17 cellular contexts compared by ENCODE assay signal in genomic region chr6:117728626-117729025, GRCh38.
"Had no signal": no experiment of that assay in that cellular context is flagged by ENCODE, and none has a peak within 500 bp of the region (broad histone marks: within the 10 kb centered on the region; RNA-seq: fewer than 3 reads in every experiment).

No MANE protein-coding gene starts in this region.

- DNase-seq: kidney glomerular epithelial cell; left colon; left lung; mesendoderm; naive B cell; natural killer cell; nephron progenitor cell; ovary; right lobe of liver; stimulated activated CD4-positive, alpha-beta T cell treated with anti-CD3 and anti-CD28 coated beads, Interleukin-1b, Interleukin-23, amount 100 ng/mL, for 48 hours; stimulated activated CD4-positive, alpha-beta T cell treated with anti-CD3 and anti-CD28 coated beads, Interleukin-2, amount 100 ng/mL, for 48 hours; stimulated activated CD4-positive, alpha-beta T cell treated with anti-CD3 and anti-CD28 coated beads, Interleukin-4, amount 100 ng/mL, for 4 hours; stimulated activated CD8-positive, alpha-beta memory T cell treated with anti-CD3 and anti-CD28 coated beads, Interleukin-4, amount 100 ng/mL, for 48 hours; stimulated activated naive CD4-positive, alpha-beta T cell treated with Interleukin-2 at 50 U/mL for 16 hours; stimulated activated naive CD8-positive, alpha-beta T cell treated with anti-CD3 and anti-CD28 coated beads, Interleukin-15, amount 100 ng/mL, for 72 hours; substantia nigra; uterus had no signal
